Comparison of ENCODE assay signal across 28 cellular contexts in genomic region chr4:8055206-8055605, GRCh38.
"Had no signal": no experiment of that assay in that cellular context is flagged by ENCODE, and none has a peak within 500 bp of the region (broad histone marks: within the 10 kb centered on the region; RNA-seq: fewer than 3 reads in every experiment).

No MANE protein-coding gene starts in this region.

- H3K27ac ChIP-seq: gastroesophageal sphincter, heart left ventricle, hepatocyte, pancreas, right atrium auricular region, sigmoid colon, spleen, testis, tibial artery had no signal

- ATAC-seq: gastroesophageal sphincter; heart left ventricle; naive thymus-derived CD4-positive, alpha-beta T cell; pancreas; stimulated activated memory B cell treated with anti-CD40 and anti-IgM and Interleukin-4, amounts not matched to agents 10 μg/mL and 1 μg/mL and 100 μg/mL, for 72 hours; stimulated activated naive CD8-positive, alpha-beta T cell treated with anti-CD3 and anti-CD28 coated beads, Interleukin-15, Interleukin-2, amounts not matched to agents 100 U/mL and 50 U/mL, for 24 hours had no signal

- H3K9me3 ChIP-seq: pancreas, testis had no signal

- DNase-seq: central memory CD4-positive, alpha-beta T cell; dorsolateral prefrontal cortex; effector CD4-positive, alpha-beta T cell; foreskin fibroblast; heart left ventricle; kidney; naive thymus-derived CD4-positive, alpha-beta T cell; nephron progenitor cell; occipital lobe; sigmoid colon; spleen; stimulated activated CD4-positive, alpha-beta T cell treated with anti-CD3 and anti-CD28 coated beads, Interleukin-4, amount 100 ng/mL, for 4 hours; stimulated activated naive CD8-positive, alpha-beta T cell treated with anti-CD3 and anti-CD28 coated beads, Interleukin-15, Interleukin-2, amounts not matched to agents 100 U/mL and 50 U/mL, for 24 hours; substantia nigra; testis; tibial artery had no signal

- H3K27me3 Mint-ChIP-seq: progenitor cell of endocrine pancreas, type B pancreatic cell had no signal

- H3K79me2 ChIP-seq: hepatocyte had no signal

- H3K27ac Mint-ChIP-seq: memory B cell; mesothelial cell of epicardium; naive thymus-derived CD4-positive, alpha-beta T cell; nephron progenitor cell; progenitor cell of endocrine pancreas; stimulated activated memory B cell treated with anti-CD40 and anti-IgM and Interleukin-4, amounts not matched to agents 10 μg/mL and 1 μg/mL and 100 μg/mL, for 72 hours; type B pancreatic cell had no signal

- H2AFZ ChIP-seq: hepatocyte had no signal

- H3K36me3 ChIP-seq: pancreas, right atrium auricular region, sigmoid colon had no signal

- H3K27me3 ChIP-seq: dorsolateral prefrontal cortex, gastroesophageal sphincter, heart left ventricle, hepatocyte, pancreas, right atrium auricular region, sigmoid colon, testis, tibial artery had no signal

- H3K4me3 ChIP-seq: dorsolateral prefrontal cortex, gastroesophageal sphincter, heart left ventricle, hepatocyte, lung, pancreas, right atrium auricular region, sigmoid colon, spleen, testis, tibial artery had no signal

- H3K4me2 ChIP-seq: hepatocyte had no signal

- H3K4me3 Mint-ChIP-seq: memory B cell; mesothelial cell of epicardium; naive thymus-derived CD4-positive, alpha-beta T cell; nephron progenitor cell; stimulated activated memory B cell treated with anti-CD40 and anti-IgM and Interleukin-4, amounts not matched to agents 10 μg/mL and 1 μg/mL and 100 μg/mL, for 72 hours; type B pancreatic cell had no signal

- H3K9me3 Mint-ChIP-seq: memory B cell, mesothelial cell of epicardium, type B pancreatic cell had no signal

- H3K4me1 Mint-ChIP-seq: memory B cell; naive thymus-derived CD4-positive, alpha-beta T cell had no signal

- H3K4me1 ChIP-seq: pancreas had no signal

- FAIRE-seq: colon, kidney, pancreas, urothelium cell line had no signal
